22 cellular contexts compared by ENCODE assay signal in genomic region chr6:16503241-16503775, GRCh38.
DNase-seq lines count a peak whose midpoint lies in the region; ATAC-seq, FAIRE-seq and TF ChIP-seq lines count a peak whose summit lies in the region.
"Had no signal": no experiment of that assay in that cellular context is flagged by ENCODE, and none has a peak within 500 bp of the region (broad histone marks: within the 10 kb centered on the region; RNA-seq: fewer than 3 reads in every experiment).

No MANE protein-coding gene starts in this region.

- peak overlapping the region; percentile 39 for H3K27ac Mint-ChIP-seq in activated B cell treated with CpG ODN at 0.5 μM for 24 hours
- H3K27ac Mint-ChIP-seq: CD4-positive, alpha-beta T cell had no signal

- peaks cover 1% of the 10 kb centered on the region for H3K36me3 Mint-ChIP-seq in activated B cell treated with CpG ODN at 0.5 μM for 24 hours (ENCODE audit: low read depth)

- in situ Hi-C loops in G401 (cut with HindIII; ENCODE audit: low sequenced_read_pairs): no loop called here

- POLR2A ChIA-PET in activated B cell treated with CpG ODN at 0.5 μM for 24 hours (lab: Charles Lee): interaction anchor here (0.8 to 2.5 kb wide), 4 partner anchors 10 to 256 kb away, joined by 4 to 12 read pairs (median 7); no protein-coding TSS in a partner anchor

- H3K9me3 Mint-ChIP-seq in activated B cell treated with CpG ODN at 0.5 μM for 24 hours: peaks cover 2% of the 10 kb centered on the region
- H3K9me3 Mint-ChIP-seq: CD4-positive, alpha-beta T cell had no signal

- TF ChIP-seq CTCF in activated B cell treated with CpG ODN at 0.5 μM for 24 hours (IDR thresholded peaks at IDR 0.05): no peak

- peaks cover 37% of the 10 kb centered on the region for H3K4me1 Mint-ChIP-seq in activated B cell treated with CpG ODN at 0.5 μM for 24 hours

- intact Hi-C loops in activated B cell treated with CpG ODN at 0.5 μM for 24 hours (cut with micrococcal nuclease): no loop called here

- no peaks in the 10 kb centered on the region for H3K27me3 Mint-ChIP-seq in activated B cell treated with CpG ODN at 0.5 μM for 24 hours
- H3K27me3 Mint-ChIP-seq: CD4-positive, alpha-beta T cell had no signal

- DNase-seq in DMS 273 (lab: John Stamatoyannopoulos, UW; ENCODE audit: unreplicated experiment): peak; percentile 62
- DNase-seq in GM18507 (ENCODE audit: extremely low spot score, insufficient read length, low read depth): no peak
- DNase-seq in activated B cell treated with CpG ODN at 0.5 μM for 24 hours: no peak
- DNase-seq in iPS-NIHi7 (ENCODE audit: extremely low spot score): no peak
- no peak for DNase-seq in NAMALWA (ENCODE audit: low spot score)
- no peak for DNase-seq in SHP77 (lab: John Stamatoyannopoulos, UW)
- DNase-seq in G401 (ENCODE audit: low spot score): no peak
- DNase-seq: activated naive CD4-positive, alpha-beta T cell treated with Interleukin-2 at 50 U/mL for 16 hours; aorta; CD4-positive, alpha-beta T cell; cerebellar nuclear complex; gastrocnemius medialis; kidney glomerular epithelial cell; mammary epithelial cell; NCI-H1694 treated with DMSO at 0.1 percent for 48 hours; occipital lobe; PC-3; SJCRH30; stimulated activated CD4-positive, alpha-beta T cell treated with anti-CD3 and anti-CD28 coated beads, Interleukin-4, amount 100 ng/mL, for 24 hours; upper lobe of right lung had no signal

- no peak overlapping the region for H3K4me3 Mint-ChIP-seq in activated B cell treated with CpG ODN at 0.5 μM for 24 hours
- H3K4me3 Mint-ChIP-seq: CD4-positive, alpha-beta T cell had no signal

- ATAC-seq in HG02973 (IDR thresholded peaks at IDR 0.05; ENCODE audit: unreplicated experiment) (peak; percentile 24), activated B cell treated with CpG ODN at 0.5 μM for 24 hours (ENCODE audit: low read depth) (no peak)
- ATAC-seq: gastrocnemius medialis, PC-3, upper lobe of right lung had no signal

- CTCF ChIA-PET in activated B cell treated with CpG ODN at 0.5 μM for 24 hours (lab: Charles Lee): interaction anchor here (0.9 to 3.0 kb wide), 4 partner anchors 8 to 268 kb away, joined by 4 to 13 read pairs (median 4); no protein-coding TSS in a partner anchor

- peak; percentile 72 for FAIRE-seq in GM18507 (lab: Jason Lieb, UNC)
- FAIRE-seq: H1 had no signal
